1 cellular context compared by ENCODE assay signal in the genomic region with DNA sequence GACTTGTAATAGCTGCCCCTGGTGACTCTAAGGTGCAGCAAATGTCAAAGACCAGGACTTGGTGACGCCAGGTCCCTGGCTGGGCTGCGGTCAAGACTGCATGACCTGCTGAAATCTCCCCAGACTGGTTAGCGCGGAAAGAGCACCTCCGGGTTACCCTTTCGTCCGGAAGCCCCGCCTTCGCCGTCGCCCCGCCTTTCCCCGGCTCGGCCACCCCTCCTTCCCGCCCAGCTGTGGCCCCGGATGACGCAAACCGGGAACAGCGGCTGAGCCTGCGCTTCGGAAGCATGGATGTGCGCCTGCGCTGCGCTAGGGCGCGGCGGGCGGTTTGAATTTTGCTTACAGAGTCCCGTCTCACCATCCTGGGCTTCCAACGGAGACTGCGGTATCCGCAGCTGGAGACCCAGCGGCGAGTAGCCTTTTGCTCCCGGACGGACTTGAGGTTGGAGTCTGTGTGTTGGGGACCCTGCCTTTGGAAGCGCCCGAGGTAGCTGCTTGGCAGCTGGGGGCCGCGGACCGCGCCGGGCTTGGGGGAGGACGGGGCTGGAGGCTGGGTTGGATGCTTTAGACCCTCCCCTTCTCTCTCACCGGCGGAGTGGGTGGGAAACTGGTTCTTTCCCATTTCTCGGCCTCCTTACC.
A peak's percentile ranks its signal among the peaks of the same experiment; 100 is the strongest.
TF ChIP-seq lines count a peak whose summit lies in the region.

A gene with protein sequence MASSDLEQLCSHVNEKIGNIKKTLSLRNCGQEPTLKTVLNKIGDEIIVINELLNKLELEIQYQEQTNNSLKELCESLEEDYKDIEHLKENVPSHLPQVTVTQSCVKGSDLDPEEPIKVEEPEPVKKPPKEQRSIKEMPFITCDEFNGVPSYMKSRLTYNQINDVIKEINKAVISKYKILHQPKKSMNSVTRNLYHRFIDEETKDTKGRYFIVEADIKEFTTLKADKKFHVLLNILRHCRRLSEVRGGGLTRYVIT (plus strand): TSS at position 294 of the 639 bp plus-strand sequence. CDS start 785 bp downstream, outside the sequence.

TF ChIP-seq in K562, 482 proteins besides CTCF, POLR2A, EP300 and RAD21 (continued from another document and continues in another):
- TF ChIP-seq, protein P1, sequence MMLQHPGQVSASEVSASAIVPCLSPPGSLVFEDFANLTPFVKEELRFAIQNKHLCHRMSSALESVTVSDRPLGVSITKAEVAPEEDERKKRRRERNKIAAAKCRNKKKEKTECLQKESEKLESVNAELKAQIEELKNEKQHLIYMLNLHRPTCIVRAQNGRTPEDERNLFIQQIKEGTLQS (IDR thresholded peaks at IDR 0.05), result peak; percentile 89
- TF ChIP-seq, protein P1 (CRISPR knock-in tag; conservative IDR thresholded peaks at IDR 0.05), result peak; percentile 83; the same call in 1 of the 2 replicates
- TF ChIP-seq SMAD1 (IDR thresholded peaks at IDR 0.05; ENCODE audit: low read depth, low read length, partially characterized antibody) (peak; percentile 26), ATF1 (CRISPR knock-in tag; IDR thresholded peaks at IDR 0.05) (no peak), ATF1 (tag; IDR thresholded peaks at IDR 0.05) (peak; percentile 67), GABPB1 (CRISPR knock-in tag; IDR thresholded peaks at IDR 0.05) (peak; percentile 55), POLR2B (IDR thresholded peaks at IDR 0.05; ENCODE audit: low read depth, partially characterized antibody) (peak; percentile 74), NFE2 (IDR thresholded peaks at IDR 0.05; ENCODE audit: low read depth) (peak; percentile 25; the same call in 1 of the 2 replicates), SAP30 (IDR thresholded peaks at IDR 0.05; ENCODE audit: borderline replicate concordance, insufficient read depth, low read depth, low read length, poor library complexity, severe bottlenecking) (peak; percentile 97), DACH1 (IDR thresholded peaks at IDR 0.05; ENCODE audit: partially characterized antibody) (peak; percentile 39), FOXM1 (IDR thresholded peaks at IDR 0.05; ENCODE audit: low read depth) (0 out of 2 replicates have a peak, but pooled peaks have one; percentile 24), FOXM1 (CRISPR knock-in tag; IDR thresholded peaks at IDR 0.05; ENCODE audit: low read depth) (no peak), ZBTB2 (IDR thresholded peaks at IDR 0.05) (peak; percentile 54; the same call in 1 of the 2 replicates), JUN (IDR thresholded peaks at IDR 0.05; ENCODE audit: borderline replicate concordance, low read depth, low read length) (peak; percentile 54; the same call in 1 of the 2 replicates), JUN (CRISPR knock-in tag; IDR thresholded peaks at IDR 0.05; ENCODE audit: borderline replicate concordance) (no peak), SP1 (CRISPR knock-in tag; IDR thresholded peaks at IDR 0.05) (peak; percentile 34; the same call in 1 of the 2 replicates), C11orf30 (IDR thresholded peaks at IDR 0.05; ENCODE audit: low read depth) (peak; percentile 50), MYNN (IDR thresholded peaks at IDR 0.05) (no peak), MYNN (CRISPR knock-in tag; IDR thresholded peaks at IDR 0.05) (no peak), HMGN3 (IDR thresholded peaks at IDR 0.05; ENCODE audit: borderline replicate concordance, extremely low read depth, insufficient read length, low read depth, low read length) (peak; percentile 24), ELF1 (tag; IDR thresholded peaks at IDR 0.05) (peak; percentile 61), STAT6 (CRISPR knock-in tag; IDR thresholded peaks at IDR 0.05) (0 out of 2 replicates have a peak, but pooled peaks have one; percentile 72), SIN3B (IDR thresholded peaks at IDR 0.05; ENCODE audit: low read depth) (peak; percentile 58), KLF6 (CRISPR knock-in tag; IDR thresholded peaks at IDR 0.05; ENCODE audit: borderline replicate concordance) (no peak), RBFOX2 (IDR thresholded peaks at IDR 0.05; ENCODE audit: low read depth, low read length) (peak; percentile 91), POLR2G (IDR thresholded peaks at IDR 0.05; ENCODE audit: low read depth, low read length) (peak; percentile 88), ETS1 (conservative IDR thresholded peaks at IDR 0.05; ENCODE audit: control insufficient read depth, low read depth, low read length) (peak; percentile 27; the same call in 1 of the 2 replicates), MYBL2 (IDR thresholded peaks at IDR 0.05; ENCODE audit: low read depth) (peak; percentile 77), MYBL2 (CRISPR knock-in tag; IDR thresholded peaks at IDR 0.05; ENCODE audit: borderline replicate concordance) (no peak), TCF7 (IDR thresholded peaks at IDR 0.05; ENCODE audit: borderline replicate concordance) (no peak), ESRRA (IDR thresholded peaks at IDR 0.05; ENCODE audit: borderline replicate concordance, low read depth) (peak; percentile 53; the same call in 1 of the 2 replicates), MAX (CRISPR knock-in tag; IDR thresholded peaks at IDR 0.05) (0 out of 2 replicates have a peak, but pooled peaks have one; percentile 27), HDAC1 (IDR thresholded peaks at IDR 0.05) (peak in 1 of 2 experiments; percentile 94; a peak in 2 of 4 replicates), ZC3H4 (CRISPR knock-in tag; IDR thresholded peaks at IDR 0.05; ENCODE audit: borderline replicate concordance) (no peak), SUPT5H (IDR thresholded peaks at IDR 0.05) (peak; percentile 82), KDM4B (IDR thresholded peaks at IDR 0.05; ENCODE audit: borderline replicate concordance in 2 of 2, low read depth in 1 of 2) (peak in 1 of 2 experiments; percentile 70; a peak in 1 of 4 replicates)
- TF ChIP-seq, protein P2, sequence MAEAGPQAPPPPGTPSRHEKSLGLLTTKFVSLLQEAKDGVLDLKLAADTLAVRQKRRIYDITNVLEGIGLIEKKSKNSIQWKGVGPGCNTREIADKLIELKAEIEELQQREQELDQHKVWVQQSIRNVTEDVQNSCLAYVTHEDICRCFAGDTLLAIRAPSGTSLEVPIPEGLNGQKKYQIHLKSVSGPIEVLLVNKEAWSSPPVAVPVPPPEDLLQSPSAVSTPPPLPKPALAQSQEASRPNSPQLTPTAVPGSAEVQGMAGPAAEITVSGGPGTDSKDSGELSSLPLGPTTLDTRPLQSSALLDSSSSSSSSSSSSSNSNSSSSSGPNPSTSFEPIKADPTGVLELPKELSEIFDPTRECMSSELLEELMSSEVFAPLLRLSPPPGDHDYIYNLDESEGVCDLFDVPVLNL (CRISPR knock-in tag; IDR thresholded peaks at IDR 0.05; ENCODE audit: low read depth), result peak; percentile 99
- TF ChIP-seq, protein P3, sequence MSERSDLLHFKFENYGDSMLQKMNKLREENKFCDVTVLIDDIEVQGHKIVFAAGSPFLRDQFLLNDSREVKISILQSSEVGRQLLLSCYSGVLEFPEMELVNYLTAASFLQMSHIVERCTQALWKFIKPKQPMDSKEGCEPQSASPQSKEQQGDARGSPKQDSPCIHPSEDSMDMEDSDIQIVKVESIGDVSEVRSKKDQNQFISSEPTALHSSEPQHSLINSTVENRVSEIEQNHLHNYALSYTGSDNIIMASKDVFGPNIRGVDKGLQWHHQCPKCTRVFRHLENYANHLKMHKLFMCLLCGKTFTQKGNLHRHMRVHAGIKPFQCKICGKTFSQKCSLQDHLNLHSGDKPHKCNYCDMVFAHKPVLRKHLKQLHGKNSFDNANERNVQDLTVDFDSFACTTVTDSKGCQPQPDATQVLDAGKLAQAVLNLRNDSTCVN (CRISPR knock-in tag; IDR thresholded peaks at IDR 0.05), result no peak
- TF ChIP-seq, protein P4, sequence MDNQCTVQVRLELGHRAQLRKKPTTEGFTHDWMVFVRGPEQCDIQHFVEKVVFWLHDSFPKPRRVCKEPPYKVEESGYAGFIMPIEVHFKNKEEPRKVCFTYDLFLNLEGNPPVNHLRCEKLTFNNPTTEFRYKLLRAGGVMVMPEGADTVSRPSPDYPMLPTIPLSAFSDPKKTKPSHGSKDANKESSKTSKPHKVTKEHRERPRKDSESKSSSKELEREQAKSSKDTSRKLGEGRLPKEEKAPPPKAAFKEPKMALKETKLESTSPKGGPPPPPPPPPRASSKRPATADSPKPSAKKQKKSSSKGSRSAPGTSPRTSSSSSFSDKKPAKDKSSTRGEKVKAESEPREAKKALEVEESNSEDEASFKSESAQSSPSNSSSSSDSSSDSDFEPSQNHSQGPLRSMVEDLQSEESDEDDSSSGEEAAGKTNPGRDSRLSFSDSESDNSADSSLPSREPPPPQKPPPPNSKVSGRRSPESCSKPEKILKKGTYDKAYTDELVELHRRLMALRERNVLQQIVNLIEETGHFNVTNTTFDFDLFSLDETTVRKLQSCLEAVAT (IDR thresholded peaks at IDR 0.05), result 0 out of 4 replicates have a peak, but pooled peaks have one; percentile 21 to 22
- TF ChIP-seq, protein P5, sequence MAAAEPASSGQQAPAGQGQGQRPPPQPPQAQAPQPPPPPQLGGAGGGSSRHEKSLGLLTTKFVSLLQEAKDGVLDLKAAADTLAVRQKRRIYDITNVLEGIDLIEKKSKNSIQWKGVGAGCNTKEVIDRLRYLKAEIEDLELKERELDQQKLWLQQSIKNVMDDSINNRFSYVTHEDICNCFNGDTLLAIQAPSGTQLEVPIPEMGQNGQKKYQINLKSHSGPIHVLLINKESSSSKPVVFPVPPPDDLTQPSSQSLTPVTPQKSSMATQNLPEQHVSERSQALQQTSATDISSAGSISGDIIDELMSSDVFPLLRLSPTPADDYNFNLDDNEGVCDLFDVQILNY (CRISPR knock-in tag; IDR thresholded peaks at IDR 0.05), result 0 out of 2 replicates have a peak, but pooled peaks have one; percentile 35
- TF ChIP-seq, protein P6, sequence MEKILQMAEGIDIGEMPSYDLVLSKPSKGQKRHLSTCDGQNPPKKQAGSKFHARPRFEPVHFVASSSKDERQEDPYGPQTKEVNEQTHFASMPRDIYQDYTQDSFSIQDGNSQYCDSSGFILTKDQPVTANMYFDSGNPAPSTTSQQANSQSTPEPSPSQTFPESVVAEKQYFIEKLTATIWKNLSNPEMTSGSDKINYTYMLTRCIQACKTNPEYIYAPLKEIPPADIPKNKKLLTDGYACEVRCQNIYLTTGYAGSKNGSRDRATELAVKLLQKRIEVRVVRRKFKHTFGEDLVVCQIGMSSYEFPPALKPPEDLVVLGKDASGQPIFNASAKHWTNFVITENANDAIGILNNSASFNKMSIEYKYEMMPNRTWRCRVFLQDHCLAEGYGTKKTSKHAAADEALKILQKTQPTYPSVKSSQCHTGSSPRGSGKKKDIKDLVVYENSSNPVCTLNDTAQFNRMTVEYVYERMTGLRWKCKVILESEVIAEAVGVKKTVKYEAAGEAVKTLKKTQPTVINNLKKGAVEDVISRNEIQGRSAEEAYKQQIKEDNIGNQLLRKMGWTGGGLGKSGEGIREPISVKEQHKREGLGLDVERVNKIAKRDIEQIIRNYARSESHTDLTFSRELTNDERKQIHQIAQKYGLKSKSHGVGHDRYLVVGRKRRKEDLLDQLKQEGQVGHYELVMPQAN (IDR thresholded peaks at IDR 0.05; ENCODE audit: borderline replicate concordance), result peak; percentile 76; the same call in 1 of the 2 replicates
- TF ChIP-seq, protein P7, sequence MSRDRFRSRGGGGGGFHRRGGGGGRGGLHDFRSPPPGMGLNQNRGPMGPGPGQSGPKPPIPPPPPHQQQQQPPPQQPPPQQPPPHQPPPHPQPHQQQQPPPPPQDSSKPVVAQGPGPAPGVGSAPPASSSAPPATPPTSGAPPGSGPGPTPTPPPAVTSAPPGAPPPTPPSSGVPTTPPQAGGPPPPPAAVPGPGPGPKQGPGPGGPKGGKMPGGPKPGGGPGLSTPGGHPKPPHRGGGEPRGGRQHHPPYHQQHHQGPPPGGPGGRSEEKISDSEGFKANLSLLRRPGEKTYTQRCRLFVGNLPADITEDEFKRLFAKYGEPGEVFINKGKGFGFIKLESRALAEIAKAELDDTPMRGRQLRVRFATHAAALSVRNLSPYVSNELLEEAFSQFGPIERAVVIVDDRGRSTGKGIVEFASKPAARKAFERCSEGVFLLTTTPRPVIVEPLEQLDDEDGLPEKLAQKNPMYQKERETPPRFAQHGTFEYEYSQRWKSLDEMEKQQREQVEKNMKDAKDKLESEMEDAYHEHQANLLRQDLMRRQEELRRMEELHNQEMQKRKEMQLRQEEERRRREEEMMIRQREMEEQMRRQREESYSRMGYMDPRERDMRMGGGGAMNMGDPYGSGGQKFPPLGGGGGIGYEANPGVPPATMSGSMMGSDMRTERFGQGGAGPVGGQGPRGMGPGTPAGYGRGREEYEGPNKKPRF (IDR thresholded peaks at IDR 0.05; ENCODE audit: low read depth, low read length), result no peak
